ENCODE assay signal across 18 cellular contexts in genomic region chr3:69774029-69774428, GRCh38. TPM values are rescaled to one million over a fixed set of nuclear protein-coding genes. Genes with fewer than 3 reads are reported as not detected.
DNase-seq lines count a peak whose midpoint lies in the region; ATAC-seq and TF ChIP-seq lines count a peak whose summit lies in the region.
"Had no signal": no experiment of that assay in that cellular context is flagged by ENCODE, and none has a peak within 500 bp of the region (broad histone marks: within the 10 kb centered on the region; RNA-seq: fewer than 3 reads in every experiment).

No MANE protein-coding gene starts in this region.

- no peak overlapping the region for H3K4me3 Mint-ChIP-seq in endothelial cell (ENCODE audit: unreplicated experiment)
- H3K4me3 Mint-ChIP-seq: activated CD4-positive, alpha-beta memory T cell treated with anti-CD3 and anti-CD28 coated beads, Interleukin-2, amount 10 ng/mL, durations not matched to agents 7 days and 5 days; activated naive CD8-positive, alpha-beta T cell treated with anti-CD3 and anti-CD28 coated beads, Interleukin-2, amount 50 U/mL, for 24 hours; endodermal cell; stimulated activated naive CD8-positive, alpha-beta T cell treated with anti-CD3 and anti-CD28 coated beads, Interleukin-15, amount 100 ng/mL, for 72 hours had no signal

- no peak overlapping the region for H3K9ac ChIP-seq in stomach smooth muscle (ENCODE audit: low read length in 2 of 2)

- H3K27ac Mint-ChIP-seq in endothelial cell (ENCODE audit: unreplicated experiment), result no peak overlapping the region
- H3K27ac Mint-ChIP-seq: activated CD4-positive, alpha-beta memory T cell treated with anti-CD3 and anti-CD28 coated beads, Interleukin-2, amount 10 ng/mL, durations not matched to agents 7 days and 5 days; activated naive CD8-positive, alpha-beta T cell treated with anti-CD3 and anti-CD28 coated beads, Interleukin-2, amount 50 U/mL, for 24 hours; endodermal cell; stimulated activated naive CD8-positive, alpha-beta T cell treated with anti-CD3 and anti-CD28 coated beads, Interleukin-15, amount 100 ng/mL, for 72 hours had no signal

- no peak for TF ChIP-seq CTCF in HEK293 (tag by site-specific recombination; IDR thresholded peaks at IDR 0.05)
- no peak for TF ChIP-seq CTCF in endothelial cell (IDR thresholded peaks at IDR 0.05; ENCODE audit: unreplicated experiment)

- intact Hi-C loops in right cardiac atrium (cut with DNase I), result no loop called here

- H3K36me3 Mint-ChIP-seq in endothelial cell (ENCODE audit: low read depth, unreplicated experiment), result no peaks in the 10 kb centered on the region

- H3K9me3 ChIP-seq in HEK293 (ENCODE audit: control insufficient read depth, insufficient read depth, low read depth, low read length) (no peaks in the 10 kb centered on the region), right cardiac atrium (ENCODE audit: control insufficient read depth, low read length) (no peaks in the 10 kb centered on the region), stomach smooth muscle (ENCODE audit: control insufficient read depth in 2 of 2, low read length in 2 of 2) (no peaks in the 10 kb centered on the region)

- H3K4me3 ChIP-seq in HEK293 (ENCODE audit: low read depth, low read length), result no peak overlapping the region
- no peak overlapping the region for H3K4me3 ChIP-seq in right cardiac atrium (ENCODE audit: low read length)
- H3K4me3 ChIP-seq in stomach smooth muscle (ENCODE audit: low read length in 2 of 2), result no peak overlapping the region
- H3K4me3 ChIP-seq: coronary artery, lung had no signal

- H3K27me3 ChIP-seq in right cardiac atrium (ENCODE audit: control insufficient read depth, insufficient read depth) (no peaks in the 10 kb centered on the region), stomach smooth muscle (ENCODE audit: control insufficient read depth in 1 of 2, insufficient read depth in 2 of 2, low read length in 2 of 2) (no peaks in the 10 kb centered on the region)

- POLR2A ChIA-PET in HEK293 (lab: Yijun Ruan, JAX), result no interaction called here

- DNase-seq in astrocyte of the hippocampus (ENCODE audit: low read depth, low spot score) (peak; percentile 9), right cardiac atrium (peak; percentile 61 to 73 (median 69)), endothelial cell (ENCODE audit: low spot score) (no peak), NCI-H1436 treated with DMSO at 0.1 percent for 48 hours (lab: John Stamatoyannopoulos, UW) (no peak), NCI-H1048 (lab: John Stamatoyannopoulos, UW) (no peak)
- DNase-seq: activated CD4-positive, alpha-beta memory T cell treated with anti-CD3 and anti-CD28 coated beads, Interleukin-2, amount 10 ng/mL, durations not matched to agents 7 days and 5 days; activated CD4-positive, CD25-positive, alpha-beta regulatory T cell; activated effector memory CD4-positive, alpha-beta T cell treated with Interleukin-2 at 50 U/mL for 16 hours; activated naive CD8-positive, alpha-beta T cell treated with anti-CD3 and anti-CD28 coated beads, Interleukin-2, amount 50 U/mL, for 24 hours; endodermal cell; NCI-H1694 treated with DMSO at 0.1 percent for 48 hours; NCI-H748 treated with DMSO at 0.1 percent for 48 hours; stimulated activated naive CD8-positive, alpha-beta T cell treated with anti-CD3 and anti-CD28 coated beads, Interleukin-15, amount 100 ng/mL, for 72 hours had no signal

- CTCF ChIA-PET in HEK293 (lab: Yijun Ruan, JAX), result no interaction called here

- 66% methylated on average over 1 of the region's 1 CpG for WGBS in right cardiac atrium

- H3K36me3 ChIP-seq in HEK293 (ENCODE audit: control insufficient read depth in 2 of 2, insufficient read depth in 1 of 2, low read length in 2 of 2) (no peaks in the 10 kb centered on the region), stomach smooth muscle (ENCODE audit: control insufficient read depth in 2 of 2, insufficient read depth in 2 of 2, low read length in 2 of 2) (no peaks in the 10 kb centered on the region)

- no peaks in the 10 kb centered on the region for H3K27me3 Mint-ChIP-seq in endothelial cell (ENCODE audit: unreplicated experiment)
- H3K27me3 Mint-ChIP-seq: activated CD4-positive, alpha-beta memory T cell treated with anti-CD3 and anti-CD28 coated beads, Interleukin-2, amount 10 ng/mL, durations not matched to agents 7 days and 5 days; activated naive CD8-positive, alpha-beta T cell treated with anti-CD3 and anti-CD28 coated beads, Interleukin-2, amount 50 U/mL, for 24 hours had no signal

- H3K9me3 Mint-ChIP-seq in endothelial cell (ENCODE audit: unreplicated experiment), result no peaks in the 10 kb centered on the region
- H3K9me3 Mint-ChIP-seq: activated CD4-positive, alpha-beta memory T cell treated with anti-CD3 and anti-CD28 coated beads, Interleukin-2, amount 10 ng/mL, durations not matched to agents 7 days and 5 days; activated naive CD8-positive, alpha-beta T cell treated with anti-CD3 and anti-CD28 coated beads, Interleukin-2, amount 50 U/mL, for 24 hours; endodermal cell had no signal

- H3K4me1 ChIP-seq in HEK293 (ENCODE audit: control insufficient read depth, insufficient read depth, low read length) (no peaks in the 10 kb centered on the region), right cardiac atrium (ENCODE audit: control insufficient read depth, insufficient read depth, low read length) (peaks cover 5% of the 10 kb centered on the region), stomach smooth muscle (ENCODE audit: control insufficient read depth, insufficient read depth, low read length) (peaks cover 15% of the 10 kb centered on the region)

- ATAC-seq in right cardiac atrium, result peak in 1 of 2 donors; percentile 62
- no peak for ATAC-seq in HG02973 (IDR thresholded peaks at IDR 0.05; ENCODE audit: unreplicated experiment)
- ATAC-seq: activated naive CD8-positive, alpha-beta T cell treated with anti-CD3 and anti-CD28 coated beads, Interleukin-2, amount 50 U/mL, for 24 hours; stimulated activated naive CD8-positive, alpha-beta T cell treated with anti-CD3 and anti-CD28 coated beads, Interleukin-15, amount 100 ng/mL, for 72 hours had no signal

- H3K4me1 Mint-ChIP-seq in endothelial cell (ENCODE audit: unreplicated experiment), result peaks cover 7% of the 10 kb centered on the region
- H3K4me1 Mint-ChIP-seq: activated CD4-positive, alpha-beta memory T cell treated with anti-CD3 and anti-CD28 coated beads, Interleukin-2, amount 10 ng/mL, durations not matched to agents 7 days and 5 days; activated naive CD8-positive, alpha-beta T cell treated with anti-CD3 and anti-CD28 coated beads, Interleukin-2, amount 50 U/mL, for 24 hours; stimulated activated naive CD8-positive, alpha-beta T cell treated with anti-CD3 and anti-CD28 coated beads, Interleukin-15, amount 100 ng/mL, for 72 hours had no signal

- no peak overlapping the region for H3K27ac ChIP-seq in HEK293 (ENCODE audit: extremely low read depth, low read depth, low read length)
- no peak overlapping the region for H3K27ac ChIP-seq in right cardiac atrium (ENCODE audit: low read length)
- peak overlapping the region; percentile 12 for H3K27ac ChIP-seq in stomach smooth muscle (ENCODE audit: low read length)
- H3K27ac ChIP-seq: coronary artery had no signal

TF ChIP-seq in HEK293, 187 proteins besides CTCF, POLR2A, EP300 and RAD21:
- TF ChIP-seq ZNF140 (tag by site-specific recombination; IDR thresholded peaks at IDR 0.05) (peak; percentile 18; the same call in 1 of the 2 replicates), ZNF146 (tag by site-specific recombination; IDR thresholded peaks at IDR 0.05) (no peak)

RNA-seq across cellular contexts. Expression of gene MITF, which starts 34.8 kb away (rescaled TPM):
- 10 to 100 TPM; 48.3 to 75.3 (median 58.4) TPM for total RNA-seq in right cardiac atrium
- 18.6 TPM for polyA plus RNA-seq in right cardiac atrium
- 1.7 TPM for total RNA-seq in endothelial cell (ENCODE audit: unreplicated experiment)
- total RNA-seq: activated CD4-positive, alpha-beta memory T cell treated with anti-CD3 and anti-CD28 coated beads, Interleukin-2, amount 10 ng/mL, durations not matched to agents 7 days and 5 days had no signal

Comparison
In these comparisons a context has a peak if more than half of its experiments do, and no peak if none do; other contexts are left out.
1. DNase-seq: peak in astrocyte of the hippocampus (single experiment) and right cardiac atrium (3 of 3); none in endothelial cell (single experiment), NCI-H1436 treated with DMSO at 0.1 percent for 48 hours (single experiment) and NCI-H1048 (single experiment).
2. RNA of gene MITF, which starts 34.8 kb away (total RNA-seq): 48.3 to 75.3 TPM in right cardiac atrium; 1.7 TPM in endothelial cell (single experiment); every median in the first group is over 10 times any median in the second.